2 cellular contexts compared by ENCODE assay signal in the genomic region with DNA sequence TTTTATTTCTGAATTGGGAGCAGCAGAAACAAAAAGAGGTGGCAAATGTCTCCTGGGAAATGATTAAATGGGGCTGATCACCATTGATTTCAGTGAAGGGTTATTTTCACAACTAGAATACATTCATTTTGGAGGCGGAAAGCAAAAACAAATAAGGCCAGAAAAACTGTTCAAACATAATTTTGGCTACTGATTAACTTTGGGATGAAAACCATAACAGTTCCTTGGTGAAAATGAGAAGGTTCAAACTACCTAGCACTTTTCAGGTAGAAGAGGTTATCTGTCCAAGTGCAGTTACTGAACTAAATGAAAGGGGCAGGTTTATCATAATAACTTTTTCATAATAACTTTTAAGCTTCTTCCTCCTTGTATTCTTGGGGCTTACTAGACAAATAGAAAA.
TF ChIP-seq lines count a peak whose summit lies in the region.

No MANE protein-coding gene starts in this region.

TF ChIP-seq in GM23338, 12 proteins besides CTCF, POLR2A, EP300 and RAD21 (continued from another document):
- TF ChIP-seq, protein P1, sequence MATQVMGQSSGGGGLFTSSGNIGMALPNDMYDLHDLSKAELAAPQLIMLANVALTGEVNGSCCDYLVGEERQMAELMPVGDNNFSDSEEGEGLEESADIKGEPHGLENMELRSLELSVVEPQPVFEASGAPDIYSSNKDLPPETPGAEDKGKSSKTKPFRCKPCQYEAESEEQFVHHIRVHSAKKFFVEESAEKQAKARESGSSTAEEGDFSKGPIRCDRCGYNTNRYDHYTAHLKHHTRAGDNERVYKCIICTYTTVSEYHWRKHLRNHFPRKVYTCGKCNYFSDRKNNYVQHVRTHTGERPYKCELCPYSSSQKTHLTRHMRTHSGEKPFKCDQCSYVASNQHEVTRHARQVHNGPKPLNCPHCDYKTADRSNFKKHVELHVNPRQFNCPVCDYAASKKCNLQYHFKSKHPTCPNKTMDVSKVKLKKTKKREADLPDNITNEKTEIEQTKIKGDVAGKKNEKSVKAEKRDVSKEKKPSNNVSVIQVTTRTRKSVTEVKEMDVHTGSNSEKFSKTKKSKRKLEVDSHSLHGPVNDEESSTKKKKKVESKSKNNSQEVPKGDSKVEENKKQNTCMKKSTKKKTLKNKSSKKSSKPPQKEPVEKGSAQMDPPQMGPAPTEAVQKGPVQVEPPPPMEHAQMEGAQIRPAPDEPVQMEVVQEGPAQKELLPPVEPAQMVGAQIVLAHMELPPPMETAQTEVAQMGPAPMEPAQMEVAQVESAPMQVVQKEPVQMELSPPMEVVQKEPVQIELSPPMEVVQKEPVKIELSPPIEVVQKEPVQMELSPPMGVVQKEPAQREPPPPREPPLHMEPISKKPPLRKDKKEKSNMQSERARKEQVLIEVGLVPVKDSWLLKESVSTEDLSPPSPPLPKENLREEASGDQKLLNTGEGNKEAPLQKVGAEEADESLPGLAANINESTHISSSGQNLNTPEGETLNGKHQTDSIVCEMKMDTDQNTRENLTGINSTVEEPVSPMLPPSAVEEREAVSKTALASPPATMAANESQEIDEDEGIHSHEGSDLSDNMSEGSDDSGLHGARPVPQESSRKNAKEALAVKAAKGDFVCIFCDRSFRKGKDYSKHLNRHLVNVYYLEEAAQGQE (IDR thresholded peaks at IDR 0.05; ENCODE audit: unreplicated experiment) = no peak
- TF ChIP-seq STAT1 (IDR thresholded peaks at IDR 0.05; ENCODE audit: unreplicated experiment) = no peak
- TF ChIP-seq JUNB (IDR thresholded peaks at IDR 0.05; ENCODE audit: unreplicated experiment) = no peak
TF ChIP-seq in GM23338: peak in this region for 0.

TF ChIP-seq in H1, 55 proteins besides CTCF, POLR2A, EP300 and RAD21 (continued from another document):
- TF ChIP-seq MAX (IDR thresholded peaks at IDR 0.05) = no peak
TF ChIP-seq in H1: peak in this region for 0.
